In genomic region chr7:130736298-130736900, GRCh38 we compare ENCODE assay signal across 31 cellular contexts. TPM values are rescaled to one million over a fixed set of nuclear protein-coding genes. Genes with fewer than 3 reads are reported as not detected.
"Had no signal": no experiment of that assay in that cellular context is flagged by ENCODE, and none has a peak within 500 bp of the region (broad histone marks: within the 10 kb centered on the region; RNA-seq: fewer than 3 reads in every experiment).

No MANE protein-coding gene starts in this region.

- H3K27ac Mint-ChIP-seq: activated CD4-positive, alpha-beta memory T cell treated with anti-CD3 and anti-CD28 coated beads, Interleukin-2, amount 10 ng/mL, durations not matched to agents 7 days and 5 days; activated naive CD4-positive, alpha-beta T cell treated with anti-CD3 and anti-CD28 coated beads for 36 hours; activated naive CD8-positive, alpha-beta T cell treated with anti-CD3 and anti-CD28 coated beads, Interleukin-2, amount 10 ng/mL, durations not matched to agents 7 days and 5 days; activated T-helper 17 cell treated with anti-CD3 and anti-CD28 coated beads, Interleukin-2, amount 50 U/mL, for 72 hours; T-cell had no signal

- FAIRE-seq: RCC 7860, TTC549 had no signal

- H3K9me3 ChIP-seq: MG63 had no signal

- H3K36me3 Mint-ChIP-seq: activated naive CD8-positive, alpha-beta T cell treated with anti-CD3 and anti-CD28 coated beads, Interleukin-2, amount 10 ng/mL, durations not matched to agents 7 days and 5 days; T-cell had no signal

- H3K4me3 Mint-ChIP-seq: activated CD4-positive, alpha-beta memory T cell treated with anti-CD3 and anti-CD28 coated beads, Interleukin-2, amount 10 ng/mL, durations not matched to agents 7 days and 5 days; activated naive CD4-positive, alpha-beta T cell treated with anti-CD3 and anti-CD28 coated beads for 36 hours; activated naive CD8-positive, alpha-beta T cell treated with anti-CD3 and anti-CD28 coated beads, Interleukin-2, amount 10 ng/mL, durations not matched to agents 7 days and 5 days; activated T-helper 17 cell treated with anti-CD3 and anti-CD28 coated beads, Interleukin-2, amount 50 U/mL, for 72 hours; T-cell had no signal

- H3K27ac ChIP-seq: adrenal gland, breast epithelium had no signal

- H3K4me1 Mint-ChIP-seq: activated T-helper 17 cell treated with anti-CD3 and anti-CD28 coated beads, Interleukin-2, amount 50 U/mL, for 72 hours had no signal

- H3K4me3 ChIP-seq: breast epithelium, MG63 had no signal

- DNase-seq: activated CD4-positive, alpha-beta memory T cell treated with anti-CD3 and anti-CD28 coated beads, Interleukin-2, amount 10 ng/mL, durations not matched to agents 7 days and 5 days; activated CD4-positive, alpha-beta T cell treated with anti-CD3 and anti-CD28 coated beads, Interleukin-2, amount 50 U/mL, for 1 hour; activated CD4-positive, CD25-positive, alpha-beta regulatory T cell; activated gamma-delta T cell; activated naive CD4-positive, alpha-beta T cell treated with anti-CD3 and anti-CD28 coated beads for 36 hours; activated naive CD8-positive, alpha-beta T cell treated with anti-CD3 and anti-CD28 coated beads, Interleukin-2, amount 10 ng/mL, durations not matched to agents 7 days and 5 days; activated T-cell treated with anti-CD3 and anti-CD28 coated beads for 4 hours; activated T-cell treated with anti-CD3 and anti-CD28 coated beads, Interleukin-2, amount 50 U/mL, for 48 hours; adrenal gland; anterior cingulate cortex; caudate nucleus; MG63; MV-4-11; NCI-H1105 treated with DMSO at 0.1 percent for 48 hours; NCI-H1436 treated with DMSO at 0.1 percent for 48 hours; NCI-H187 treated with DMSO at 0.1 percent for 48 hours; NCI-H2081 treated with DMSO at 0.1 percent for 48 hours; NCI-H226; NCI-H526; PC-3; SHP77; T-cell; T-helper 2 cell; T1000 had no signal

- H3K9me3 Mint-ChIP-seq: activated T-helper 17 cell treated with anti-CD3 and anti-CD28 coated beads, Interleukin-2, amount 50 U/mL, for 72 hours; T-cell had no signal

- ATAC-seq: activated T-helper 17 cell treated with anti-CD3 and anti-CD28 coated beads, Interleukin-2, amount 50 U/mL, for 72 hours; PC-3; T-cell had no signal

- H3K4me1 ChIP-seq: breast epithelium had no signal

- H3K36me3 ChIP-seq: adrenal gland, breast epithelium, MG63 had no signal

RNA-seq across cellular contexts. Expression of gene KLF14, which starts 2.4 kb away (rescaled TPM):
- total RNA-seq: activated CD4-positive, alpha-beta memory T cell treated with anti-CD3 and anti-CD28 coated beads, Interleukin-2, amount 10 ng/mL, durations not matched to agents 7 days and 5 days; activated CD8-positive, alpha-beta memory T cell treated with anti-CD3 and anti-CD28 coated beads for 36 hours; activated naive CD4-positive, alpha-beta T cell treated with anti-CD3 and anti-CD28 coated beads for 36 hours; activated naive CD8-positive, alpha-beta T cell treated with anti-CD3 and anti-CD28 coated beads, Interleukin-2, amount 10 ng/mL, durations not matched to agents 7 days and 5 days; activated T-helper 17 cell treated with anti-CD3 and anti-CD28 coated beads, Interleukin-2, amount 50 U/mL, for 72 hours; cerebellum; NCI-H460; PC-3; T-cell had no signal

RNA-seq across cellular contexts. Expression of gene TSGA13, which starts 50.1 kb away (rescaled TPM):
- total RNA-seq: activated CD4-positive, alpha-beta memory T cell treated with anti-CD3 and anti-CD28 coated beads, Interleukin-2, amount 10 ng/mL, durations not matched to agents 7 days and 5 days; activated CD8-positive, alpha-beta memory T cell treated with anti-CD3 and anti-CD28 coated beads for 36 hours; activated naive CD4-positive, alpha-beta T cell treated with anti-CD3 and anti-CD28 coated beads for 36 hours; activated naive CD8-positive, alpha-beta T cell treated with anti-CD3 and anti-CD28 coated beads, Interleukin-2, amount 10 ng/mL, durations not matched to agents 7 days and 5 days; activated T-helper 17 cell treated with anti-CD3 and anti-CD28 coated beads, Interleukin-2, amount 50 U/mL, for 72 hours; adrenal gland; breast epithelium; cerebellum; NCI-H460; PC-3; T-cell had no signal
- polyA plus RNA-seq: adrenal gland had no signal
